Comparison of ENCODE assay signal across 19 cellular contexts in the genomic region with DNA sequence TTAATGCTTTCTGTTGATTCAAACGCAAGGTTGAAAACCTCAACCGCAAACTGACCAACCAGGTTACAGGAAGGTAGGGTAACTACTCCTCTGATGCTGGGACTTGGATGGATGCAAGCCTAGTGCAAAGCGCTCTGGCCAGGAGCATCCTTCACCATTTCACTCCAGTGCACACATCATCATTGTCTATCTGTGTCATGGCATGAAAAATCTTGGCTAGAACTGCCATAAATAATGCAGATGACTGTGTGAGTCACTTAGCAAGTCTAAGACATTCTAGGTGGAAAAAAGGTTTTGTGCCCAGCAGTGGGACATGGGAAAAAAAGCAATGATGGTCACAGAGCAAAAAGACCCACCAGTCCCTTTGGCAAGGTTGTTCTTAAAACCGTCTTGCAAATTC.
"Had no signal": no experiment of that assay in that cellular context is flagged by ENCODE, and none has a peak within 500 bp of the region (broad histone marks: within the 10 kb centered on the region; RNA-seq: fewer than 3 reads in every experiment).

No MANE protein-coding gene starts in this region.

- H3K4me1 Mint-ChIP-seq: stimulated activated memory B cell treated with anti-CD40 and anti-IgM and Interleukin-4, amounts not matched to agents 10 μg/mL and 1 μg/mL and 100 μg/mL, for 72 hours had no signal

- H3K9me3 ChIP-seq: body of pancreas, gastroesophageal sphincter, prostate gland, right lobe of liver, testis had no signal

- H3K27ac Mint-ChIP-seq: activated CD4-positive, alpha-beta T cell treated with anti-CD3 and anti-CD28 coated beads for 36 hours; immature natural killer cell; stimulated activated memory B cell treated with anti-CD40 and anti-IgM and Interleukin-4, amounts not matched to agents 10 μg/mL and 1 μg/mL and 100 μg/mL, for 72 hours; type B pancreatic cell had no signal

- ATAC-seq: activated CD4-positive, alpha-beta T cell treated with anti-CD3 and anti-CD28 coated beads for 36 hours; body of pancreas; gastroesophageal sphincter; naive thymus-derived CD4-positive, alpha-beta T cell; right lobe of liver; stimulated activated memory B cell treated with anti-CD40 and anti-IgM and Interleukin-4, amounts not matched to agents 10 μg/mL and 1 μg/mL and 100 μg/mL, for 72 hours; WTC11 had no signal

- H3K36me3 Mint-ChIP-seq: immature natural killer cell; stimulated activated memory B cell treated with anti-CD40 and anti-IgM and Interleukin-4, amounts not matched to agents 10 μg/mL and 1 μg/mL and 100 μg/mL, for 72 hours; WTC11 had no signal

- H3K27me3 Mint-ChIP-seq: activated CD4-positive, alpha-beta T cell treated with anti-CD3 and anti-CD28 coated beads for 36 hours; activated naive CD8-positive, alpha-beta T cell; naive thymus-derived CD4-positive, alpha-beta T cell; stimulated activated memory B cell treated with anti-CD40 and anti-IgM and Interleukin-4, amounts not matched to agents 10 μg/mL and 1 μg/mL and 100 μg/mL, for 72 hours; type B pancreatic cell had no signal

- H3K36me3 ChIP-seq: gastroesophageal sphincter, prostate gland, right lobe of liver had no signal

- H3K4me3 ChIP-seq: body of pancreas, dorsolateral prefrontal cortex, gastroesophageal sphincter, prostate gland, right lobe of liver, testis had no signal

- DNase-seq: activated CD4-positive, alpha-beta T cell treated with anti-CD3 and anti-CD28 coated beads for 36 hours; activated CD4-positive, alpha-beta T cell treated with anti-CD3 and anti-CD28 coated beads, Interleukin-2, amount 50 U/mL, for 48 hours; activated T-cell treated with anti-CD3 and anti-CD28 coated beads for 4 hours; amniotic stem cell; body of pancreas; central memory CD4-positive, alpha-beta T cell; dorsolateral prefrontal cortex; immature natural killer cell; naive thymus-derived CD4-positive, alpha-beta T cell; right lobe of liver; small intestine; stimulated activated CD4-positive, alpha-beta T cell treated with anti-CD3 and anti-CD28 coated beads, Interleukin-4, amount 100 ng/mL, for 4 hours; testis had no signal

- H3K27ac ChIP-seq: body of pancreas, dorsolateral prefrontal cortex, gastroesophageal sphincter, prostate gland, right lobe of liver, testis had no signal

- H3K9me3 Mint-ChIP-seq: immature natural killer cell; naive thymus-derived CD4-positive, alpha-beta T cell; WTC11 had no signal

- H3K4me1 ChIP-seq: prostate gland had no signal

- H3K27me3 ChIP-seq: body of pancreas, dorsolateral prefrontal cortex, gastroesophageal sphincter, right lobe of liver, testis had no signal

- H3K4me3 Mint-ChIP-seq: activated CD4-positive, alpha-beta T cell treated with anti-CD3 and anti-CD28 coated beads for 36 hours; stimulated activated memory B cell treated with anti-CD40 and anti-IgM and Interleukin-4, amounts not matched to agents 10 μg/mL and 1 μg/mL and 100 μg/mL, for 72 hours; type B pancreatic cell; WTC11 had no signal
